ENCODE assay signal across 17 cellular contexts in the genomic region with DNA sequence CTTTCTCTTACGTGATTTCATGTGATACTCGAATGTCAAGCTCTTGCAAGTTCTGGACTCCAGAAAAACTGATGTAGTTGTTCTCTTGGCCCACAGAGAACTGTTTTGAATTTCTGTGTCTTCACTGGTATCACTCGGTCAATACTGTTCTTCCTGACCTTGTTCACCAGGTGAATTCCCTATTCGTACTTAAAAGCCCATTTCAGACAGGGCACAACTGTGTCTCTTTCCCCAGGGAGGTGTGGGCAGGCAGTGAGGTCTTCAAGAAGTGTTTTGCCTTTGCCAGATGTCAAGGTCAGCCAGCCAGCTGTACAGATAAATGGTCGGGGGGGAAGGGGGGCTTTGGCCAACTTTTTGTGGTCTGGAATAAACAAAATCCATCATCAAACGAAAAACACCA. TPM values are rescaled to one million over a fixed set of nuclear protein-coding genes. Genes with fewer than 3 reads are reported as not detected.
DNase-seq lines count a peak whose midpoint lies in the region; ATAC-seq lines count a peak whose summit lies in the region.
"Had no signal": no experiment of that assay in that cellular context is flagged by ENCODE, and none has a peak within 500 bp of the region (broad histone marks: within the 10 kb centered on the region; RNA-seq: fewer than 3 reads in every experiment).

No MANE protein-coding gene starts in this region.

- no peaks in the 10 kb centered on the region for H3K36me3 Mint-ChIP-seq in activated T-helper 17 cell treated with anti-CD3 and anti-CD28 coated beads, Interleukin-2, amount 50 U/mL, for 72 hours (ENCODE audit: low read depth)
- H3K36me3 Mint-ChIP-seq in stimulated activated memory B cell treated with anti-CD40 and anti-IgM and Interleukin-4, amounts not matched to agents 10 μg/mL and 1 μg/mL and 100 μg/mL, for 72 hours = peaks cover 4% of the 10 kb centered on the region
- H3K36me3 Mint-ChIP-seq: CD8-positive, alpha-beta T cell had no signal

- H3K4me1 ChIP-seq in BLaER1 = peaks cover 35% of the 10 kb centered on the region
- H3K4me1 ChIP-seq: Caco-2 had no signal

- no peaks in the 10 kb centered on the region for H3K36me3 ChIP-seq in BLaER1

- no peaks in the 10 kb centered on the region for H3K27me3 ChIP-seq in BLaER1

- H3K4me2 ChIP-seq in BLaER1 = peak overlapping the region; percentile 81
- H3K4me2 ChIP-seq: A549 had no signal

- no peak for DNase-seq in substantia nigra (lab: John Stamatoyannopoulos, UW)
- no peak for DNase-seq in central memory CD4-positive, alpha-beta T cell
- DNase-seq: AML-193; Caco-2; Calu3; CD4-positive, alpha-beta T cell; CD8-positive, alpha-beta T cell; DMS79 treated with DMSO at 0.1 percent for 48 hours; GF-D8 had no signal

- H3K9me3 ChIP-seq in BLaER1 = no peaks in the 10 kb centered on the region
- H3K9me3 ChIP-seq: A549, Caco-2 had no signal

- ATAC-seq in activated T-helper 17 cell treated with anti-CD3 and anti-CD28 coated beads, Interleukin-2, amount 50 U/mL, for 72 hours (replicated peaks) = no peak
- ATAC-seq in stimulated activated memory B cell treated with anti-CD40 and anti-IgM and Interleukin-4, amounts not matched to agents 10 μg/mL and 1 μg/mL and 100 μg/mL, for 72 hours = no peak
- ATAC-seq in GM21367 (IDR thresholded peaks at IDR 0.05; ENCODE audit: unreplicated experiment) = no peak
- ATAC-seq: A549; CD8-positive, alpha-beta T cell had no signal

- H3K4me1 Mint-ChIP-seq in activated T-helper 17 cell treated with anti-CD3 and anti-CD28 coated beads, Interleukin-2, amount 50 U/mL, for 72 hours = peaks cover 5% of the 10 kb centered on the region
- peaks cover 18% of the 10 kb centered on the region for H3K4me1 Mint-ChIP-seq in stimulated activated memory B cell treated with anti-CD40 and anti-IgM and Interleukin-4, amounts not matched to agents 10 μg/mL and 1 μg/mL and 100 μg/mL, for 72 hours

- H3K4me3 Mint-ChIP-seq in activated T-helper 17 cell treated with anti-CD3 and anti-CD28 coated beads, Interleukin-2, amount 50 U/mL, for 72 hours = no peak overlapping the region
- no peak overlapping the region for H3K4me3 Mint-ChIP-seq in stimulated activated memory B cell treated with anti-CD40 and anti-IgM and Interleukin-4, amounts not matched to agents 10 μg/mL and 1 μg/mL and 100 μg/mL, for 72 hours
- H3K4me3 Mint-ChIP-seq: B cell; CD4-positive, alpha-beta T cell; CD8-positive, alpha-beta T cell had no signal

- peak overlapping the region; percentile 41; the same call in 1 of the 2 replicates for H3K9ac ChIP-seq in BLaER1

- no peak overlapping the region for H3K4me3 ChIP-seq in BLaER1
- H3K4me3 ChIP-seq: A549 had no signal

- H3K9me3 Mint-ChIP-seq in activated T-helper 17 cell treated with anti-CD3 and anti-CD28 coated beads, Interleukin-2, amount 50 U/mL, for 72 hours = no peaks in the 10 kb centered on the region
- no peaks in the 10 kb centered on the region for H3K9me3 Mint-ChIP-seq in stimulated activated memory B cell treated with anti-CD40 and anti-IgM and Interleukin-4, amounts not matched to agents 10 μg/mL and 1 μg/mL and 100 μg/mL, for 72 hours
- H3K9me3 Mint-ChIP-seq: CD4-positive, alpha-beta T cell; CD8-positive, alpha-beta T cell had no signal

- peak overlapping the region; percentile 51 for H3K27ac Mint-ChIP-seq in activated T-helper 17 cell treated with anti-CD3 and anti-CD28 coated beads, Interleukin-2, amount 50 U/mL, for 72 hours
- peak overlapping the region; percentile 5 for H3K27ac Mint-ChIP-seq in stimulated activated memory B cell treated with anti-CD40 and anti-IgM and Interleukin-4, amounts not matched to agents 10 μg/mL and 1 μg/mL and 100 μg/mL, for 72 hours
- H3K27ac Mint-ChIP-seq: B cell; CD4-positive, alpha-beta T cell; CD8-positive, alpha-beta T cell had no signal

- H3K27me3 Mint-ChIP-seq in activated T-helper 17 cell treated with anti-CD3 and anti-CD28 coated beads, Interleukin-2, amount 50 U/mL, for 72 hours = peaks cover 19% of the 10 kb centered on the region
- H3K27me3 Mint-ChIP-seq in stimulated activated memory B cell treated with anti-CD40 and anti-IgM and Interleukin-4, amounts not matched to agents 10 μg/mL and 1 μg/mL and 100 μg/mL, for 72 hours = peaks cover 36% of the 10 kb centered on the region
- H3K27me3 Mint-ChIP-seq: CD4-positive, alpha-beta T cell had no signal

- H3K27ac ChIP-seq in BLaER1 = peak overlapping the region; percentile 28; the same call in 1 of the 2 replicates
- H3K27ac ChIP-seq in substantia nigra (ENCODE audit: low read depth, low read length, poor library complexity, severe bottlenecking) = no peak overlapping the region
- H3K27ac ChIP-seq: 22Rv1, A549, C4-2B had no signal

- no peaks in the 10 kb centered on the region for H4K20me1 ChIP-seq in BLaER1

RNA-seq across cellular contexts. Expression of a gene that starts 27.5 kb away (rescaled TPM):
- 10 to 100 TPM; 40.1 to 73.3 TPM for total RNA-seq in activated T-helper 17 cell treated with anti-CD3 and anti-CD28 coated beads, Interleukin-2, amount 50 U/mL, for 72 hours
